In genomic region chr19:6736169-6736916, GRCh38 we compare ENCODE assay signal across 1 cellular context.
A peak's percentile ranks its signal among the peaks of the same experiment; 100 is the strongest.
TF ChIP-seq lines count a peak whose summit lies in the region.

No MANE protein-coding gene starts in this region.

TF ChIP-seq in HCT116, 20 proteins besides CTCF, POLR2A, EP300 and RAD21:
- TF ChIP-seq ZBTB33 (IDR thresholded peaks at IDR 0.05; ENCODE audit: extremely low read depth, insufficient replicate concordance, low read length) (no peak), POLR2AphosphoS5 (IDR thresholded peaks at IDR 0.05; ENCODE audit: low read depth, low read length) (peak; percentile 81), EZH2 (IDR thresholded peaks at IDR 0.05) (no peak), TCF7L2 (IDR thresholded peaks at IDR 0.05; ENCODE audit: borderline replicate concordance, extremely low read depth, insufficient read depth, insufficient read length) (peak; percentile 9)
